1 cellular context compared by ENCODE assay signal in the genomic region with DNA sequence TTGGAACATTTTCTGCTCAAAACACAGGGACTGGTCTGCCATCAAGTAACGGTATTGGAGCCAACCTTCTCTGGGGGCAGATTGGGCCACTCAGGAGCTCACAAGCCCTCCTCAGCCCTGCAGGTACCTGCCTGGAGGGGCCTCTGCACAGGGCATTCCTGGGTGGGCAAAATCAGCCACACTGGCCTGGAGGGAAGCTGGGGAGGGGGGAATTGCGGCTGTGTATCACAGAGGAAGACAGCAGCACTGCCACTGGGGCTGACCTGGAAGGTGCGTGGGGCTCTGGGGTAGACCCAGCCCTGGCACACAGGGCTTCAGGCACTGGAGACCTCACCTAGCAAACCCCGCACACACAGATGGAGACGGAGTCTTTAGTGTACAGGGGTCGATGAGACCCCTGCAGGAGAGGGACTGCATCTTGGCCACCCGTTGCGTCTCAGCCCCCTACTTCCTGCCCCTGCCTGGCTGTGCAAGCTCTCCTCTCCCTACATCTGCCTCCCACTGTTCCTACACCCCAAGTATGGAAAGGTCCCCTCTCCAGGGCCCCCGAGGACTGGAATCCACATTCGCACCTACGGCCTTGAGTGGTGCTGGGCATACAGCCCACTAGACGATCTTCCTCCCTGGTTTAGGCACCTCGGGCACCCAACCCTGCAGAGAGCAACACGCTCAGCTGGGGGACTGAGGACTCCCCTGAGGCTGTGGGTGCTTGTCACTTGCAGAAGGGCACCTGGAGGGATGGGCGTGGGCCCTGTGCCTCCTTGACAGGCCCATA.
TF ChIP-seq lines count a peak whose summit lies in the region.

No MANE protein-coding gene starts in this region.

TF ChIP-seq in WTC11, 78 proteins besides CTCF, POLR2A, EP300 and RAD21:
- no peak for TF ChIP-seq ETV6 (CRISPR knock-in tag; IDR thresholded peaks at IDR 0.05)
- TF ChIP-seq, protein P1, sequence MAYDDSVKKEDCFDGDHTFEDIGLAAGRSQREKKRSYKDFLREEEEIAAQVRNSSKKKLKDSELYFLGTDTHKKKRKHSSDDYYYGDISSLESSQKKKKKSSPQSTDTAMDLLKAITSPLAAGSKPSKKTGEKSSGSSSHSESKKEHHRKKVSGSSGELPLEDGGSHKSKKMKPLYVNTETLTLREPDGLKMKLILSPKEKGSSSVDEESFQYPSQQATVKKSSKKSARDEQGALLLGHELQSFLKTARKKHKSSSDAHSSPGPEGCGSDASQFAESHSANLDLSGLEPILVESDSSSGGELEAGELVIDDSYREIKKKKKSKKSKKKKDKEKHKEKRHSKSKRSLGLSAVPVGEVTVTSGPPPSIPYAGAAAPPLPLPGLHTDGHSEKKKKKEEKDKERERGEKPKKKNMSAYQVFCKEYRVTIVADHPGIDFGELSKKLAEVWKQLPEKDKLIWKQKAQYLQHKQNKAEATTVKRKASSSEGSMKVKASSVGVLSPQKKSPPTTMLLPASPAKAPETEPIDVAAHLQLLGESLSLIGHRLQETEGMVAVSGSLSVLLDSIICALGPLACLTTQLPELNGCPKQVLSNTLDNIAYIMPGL (CRISPR knock-in tag; IDR thresholded peaks at IDR 0.05) = no peak
- TF ChIP-seq CREB1 (CRISPR knock-in tag; IDR thresholded peaks at IDR 0.05) = no peak
- TF ChIP-seq, protein P2, sequence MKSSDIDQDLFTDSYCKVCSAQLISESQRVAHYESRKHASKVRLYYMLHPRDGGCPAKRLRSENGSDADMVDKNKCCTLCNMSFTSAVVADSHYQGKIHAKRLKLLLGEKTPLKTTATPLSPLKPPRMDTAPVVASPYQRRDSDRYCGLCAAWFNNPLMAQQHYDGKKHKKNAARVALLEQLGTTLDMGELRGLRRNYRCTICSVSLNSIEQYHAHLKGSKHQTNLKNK (CRISPR knock-in tag; IDR thresholded peaks at IDR 0.05) = no peak
- TF ChIP-seq, protein P3, sequence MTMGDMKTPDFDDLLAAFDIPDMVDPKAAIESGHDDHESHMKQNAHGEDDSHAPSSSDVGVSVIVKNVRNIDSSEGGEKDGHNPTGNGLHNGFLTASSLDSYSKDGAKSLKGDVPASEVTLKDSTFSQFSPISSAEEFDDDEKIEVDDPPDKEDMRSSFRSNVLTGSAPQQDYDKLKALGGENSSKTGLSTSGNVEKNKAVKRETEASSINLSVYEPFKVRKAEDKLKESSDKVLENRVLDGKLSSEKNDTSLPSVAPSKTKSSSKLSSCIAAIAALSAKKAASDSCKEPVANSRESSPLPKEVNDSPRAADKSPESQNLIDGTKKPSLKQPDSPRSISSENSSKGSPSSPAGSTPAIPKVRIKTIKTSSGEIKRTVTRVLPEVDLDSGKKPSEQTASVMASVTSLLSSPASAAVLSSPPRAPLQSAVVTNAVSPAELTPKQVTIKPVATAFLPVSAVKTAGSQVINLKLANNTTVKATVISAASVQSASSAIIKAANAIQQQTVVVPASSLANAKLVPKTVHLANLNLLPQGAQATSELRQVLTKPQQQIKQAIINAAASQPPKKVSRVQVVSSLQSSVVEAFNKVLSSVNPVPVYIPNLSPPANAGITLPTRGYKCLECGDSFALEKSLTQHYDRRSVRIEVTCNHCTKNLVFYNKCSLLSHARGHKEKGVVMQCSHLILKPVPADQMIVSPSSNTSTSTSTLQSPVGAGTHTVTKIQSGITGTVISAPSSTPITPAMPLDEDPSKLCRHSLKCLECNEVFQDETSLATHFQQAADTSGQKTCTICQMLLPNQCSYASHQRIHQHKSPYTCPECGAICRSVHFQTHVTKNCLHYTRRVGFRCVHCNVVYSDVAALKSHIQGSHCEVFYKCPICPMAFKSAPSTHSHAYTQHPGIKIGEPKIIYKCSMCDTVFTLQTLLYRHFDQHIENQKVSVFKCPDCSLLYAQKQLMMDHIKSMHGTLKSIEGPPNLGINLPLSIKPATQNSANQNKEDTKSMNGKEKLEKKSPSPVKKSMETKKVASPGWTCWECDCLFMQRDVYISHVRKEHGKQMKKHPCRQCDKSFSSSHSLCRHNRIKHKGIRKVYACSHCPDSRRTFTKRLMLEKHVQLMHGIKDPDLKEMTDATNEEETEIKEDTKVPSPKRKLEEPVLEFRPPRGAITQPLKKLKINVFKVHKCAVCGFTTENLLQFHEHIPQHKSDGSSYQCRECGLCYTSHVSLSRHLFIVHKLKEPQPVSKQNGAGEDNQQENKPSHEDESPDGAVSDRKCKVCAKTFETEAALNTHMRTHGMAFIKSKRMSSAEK (CRISPR knock-in tag; IDR thresholded peaks at IDR 0.05; ENCODE audit: borderline replicate concordance) = no peak
- TF ChIP-seq CBFB (CRISPR knock-in tag; IDR thresholded peaks at IDR 0.05; ENCODE audit: low read depth) = no peak
- TF ChIP-seq, protein P4, sequence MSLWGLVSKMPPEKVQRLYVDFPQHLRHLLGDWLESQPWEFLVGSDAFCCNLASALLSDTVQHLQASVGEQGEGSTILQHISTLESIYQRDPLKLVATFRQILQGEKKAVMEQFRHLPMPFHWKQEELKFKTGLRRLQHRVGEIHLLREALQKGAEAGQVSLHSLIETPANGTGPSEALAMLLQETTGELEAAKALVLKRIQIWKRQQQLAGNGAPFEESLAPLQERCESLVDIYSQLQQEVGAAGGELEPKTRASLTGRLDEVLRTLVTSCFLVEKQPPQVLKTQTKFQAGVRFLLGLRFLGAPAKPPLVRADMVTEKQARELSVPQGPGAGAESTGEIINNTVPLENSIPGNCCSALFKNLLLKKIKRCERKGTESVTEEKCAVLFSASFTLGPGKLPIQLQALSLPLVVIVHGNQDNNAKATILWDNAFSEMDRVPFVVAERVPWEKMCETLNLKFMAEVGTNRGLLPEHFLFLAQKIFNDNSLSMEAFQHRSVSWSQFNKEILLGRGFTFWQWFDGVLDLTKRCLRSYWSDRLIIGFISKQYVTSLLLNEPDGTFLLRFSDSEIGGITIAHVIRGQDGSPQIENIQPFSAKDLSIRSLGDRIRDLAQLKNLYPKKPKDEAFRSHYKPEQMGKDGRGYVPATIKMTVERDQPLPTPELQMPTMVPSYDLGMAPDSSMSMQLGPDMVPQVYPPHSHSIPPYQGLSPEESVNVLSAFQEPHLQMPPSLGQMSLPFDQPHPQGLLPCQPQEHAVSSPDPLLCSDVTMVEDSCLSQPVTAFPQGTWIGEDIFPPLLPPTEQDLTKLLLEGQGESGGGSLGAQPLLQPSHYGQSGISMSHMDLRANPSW (CRISPR knock-in tag; conservative IDR thresholded peaks at IDR 0.05; ENCODE audit: low read depth) = no peak
- TF ChIP-seq, protein P5, sequence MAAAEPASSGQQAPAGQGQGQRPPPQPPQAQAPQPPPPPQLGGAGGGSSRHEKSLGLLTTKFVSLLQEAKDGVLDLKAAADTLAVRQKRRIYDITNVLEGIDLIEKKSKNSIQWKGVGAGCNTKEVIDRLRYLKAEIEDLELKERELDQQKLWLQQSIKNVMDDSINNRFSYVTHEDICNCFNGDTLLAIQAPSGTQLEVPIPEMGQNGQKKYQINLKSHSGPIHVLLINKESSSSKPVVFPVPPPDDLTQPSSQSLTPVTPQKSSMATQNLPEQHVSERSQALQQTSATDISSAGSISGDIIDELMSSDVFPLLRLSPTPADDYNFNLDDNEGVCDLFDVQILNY (CRISPR knock-in tag; IDR thresholded peaks at IDR 0.05) = no peak
- no peak for TF ChIP-seq IRF2 (CRISPR knock-in tag; IDR thresholded peaks at IDR 0.05; ENCODE audit: borderline replicate concordance, low read depth)
